Comparison of ENCODE assay signal across 8 cellular contexts in genomic region chr10:110498982-110499795, GRCh38. TPM values are rescaled to one million over a fixed set of nuclear protein-coding genes. Genes with fewer than 3 reads are reported as not detected.
DNase-seq lines count a peak whose midpoint lies in the region; ATAC-seq, FAIRE-seq and TF ChIP-seq lines count a peak whose summit lies in the region.

No MANE protein-coding gene starts in this region.

- H3K4me2 ChIP-seq in A549 (peak overlapping the region; percentile 85), neural cell (ENCODE audit: low read length) (peak overlapping the region; percentile 1)

- CTCF ChIA-PET in A549 (lab: Yijun Ruan, JAX): interaction anchor here (0.7 to 6.7 kb wide), 41 partner anchors 8 to 200 kb away, joined by 3 to 38 read pairs (median 4); partner anchors contain the start of gene SMNDC1
- CTCF ChIA-PET in activated CD4-positive, alpha-beta memory T cell treated with anti-CD3 and anti-CD28 coated beads, Interleukin-2, amount 10 ng/mL, durations not matched to agents 7 days and 5 days (lab: Charles Lee): interaction anchor here (0.6 to 9.1 kb wide), 19 partner anchors 10 to 194 kb away, joined by 3 to 132 read pairs (median 5); partner anchors contain the start of gene SMNDC1

- H3K27me3 ChIP-seq in esophagus muscularis mucosa (no peaks in the 10 kb centered on the region), neural cell (ENCODE audit: insufficient read depth, low read depth, low read length) (peaks cover 50% of the 10 kb centered on the region)

- H3K4me1 Mint-ChIP-seq in activated CD4-positive, alpha-beta memory T cell treated with anti-CD3 and anti-CD28 coated beads, Interleukin-2, amount 10 ng/mL, durations not matched to agents 7 days and 5 days: peaks cover 61% of the 10 kb centered on the region

- H3K27me3 Mint-ChIP-seq in activated CD4-positive, alpha-beta memory T cell treated with anti-CD3 and anti-CD28 coated beads, Interleukin-2, amount 10 ng/mL, durations not matched to agents 7 days and 5 days: no peaks in the 10 kb centered on the region

- H3K36me3 Mint-ChIP-seq in activated CD4-positive, alpha-beta memory T cell treated with anti-CD3 and anti-CD28 coated beads, Interleukin-2, amount 10 ng/mL, durations not matched to agents 7 days and 5 days (ENCODE audit: low read depth): peaks cover 78% of the 10 kb centered on the region

- POLR2A ChIA-PET in A549 (lab: Yijun Ruan, JAX): interaction anchor here (0.8 to 3.5 kb wide), 8 partner anchors 39 to 194 kb away, joined by 3 to 15 read pairs (median 4); partner anchors contain the start of gene SMNDC1
- POLR2A ChIA-PET in activated CD4-positive, alpha-beta memory T cell treated with anti-CD3 and anti-CD28 coated beads, Interleukin-2, amount 10 ng/mL, durations not matched to agents 7 days and 5 days (lab: Charles Lee): interaction anchor here (0.6 to 15.1 kb wide), 38 partner anchors 8 to 489 kb away, joined by 3 to 431 read pairs (median 5); partner anchors contain the start of genes BBIP1, SHOC2, SMC3 and SMNDC1

- DNase-seq in A549 (ENCODE audit: low read depth in 1 of 2, low spot score in 1 of 2) (peak in 1 of 2 experiments; percentile 70), Kasumi-1 (lab: John Stamatoyannopoulos, UW) (peak; percentile 31 to 35), esophagus muscularis mucosa (ENCODE audit: extremely low spot score) (no peak), NCI-H1694 treated with DMSO at 0.1 percent for 48 hours (lab: John Stamatoyannopoulos, UW) (no peak), NCI-H2107 (lab: John Stamatoyannopoulos, UW) (no peak)
- peak; percentile 79 for DNase-seq in activated CD4-positive, alpha-beta memory T cell treated with anti-CD3 and anti-CD28 coated beads, Interleukin-2, amount 10 ng/mL, durations not matched to agents 7 days and 5 days

- intact Hi-C loops in esophagus muscularis mucosa (cut with DNase I): loop anchor here (5.0 kb wide), 3 partner anchors 48 to 142 kb away; no protein-coding TSS in a partner anchor

- H4K20me1 ChIP-seq in neural cell (ENCODE audit: insufficient read depth): no peaks in the 10 kb centered on the region

- H2AFZ ChIP-seq in neural cell (ENCODE audit: low read depth, low read length): no peak overlapping the region

- H3K9me2 ChIP-seq in neural cell (ENCODE audit: insufficient read depth, low read length): no peaks in the 10 kb centered on the region

- WGBS in A549 (ENCODE audit: missing lambda C conversion rate): 2% methylated on average over 21 of the region's 21 CpGs
- 58% methylated on average over 13 of the region's 21 CpGs for WGBS in esophagus muscularis mucosa

- H3K4me1 ChIP-seq in A549 (peaks cover 49% of the 10 kb centered on the region), esophagus muscularis mucosa (peaks cover 65 to 78% (median 76%) of the 10 kb centered on the region in 4 donors)

- peak; percentile 35; the same call in 2 of the 3 replicates for TF ChIP-seq CTCF in A549 (IDR thresholded peaks at IDR 0.05)
- peak in 1 of 3 experiments; percentile 10 for TF ChIP-seq CTCF in esophagus muscularis mucosa (IDR thresholded peaks at IDR 0.05)
- no peak for TF ChIP-seq CTCF in neural cell (IDR thresholded peaks at IDR 0.05; ENCODE audit: poor library complexity, severe bottlenecking)

- no peaks in the 10 kb centered on the region for H3K9me3 Mint-ChIP-seq in activated CD4-positive, alpha-beta memory T cell treated with anti-CD3 and anti-CD28 coated beads, Interleukin-2, amount 10 ng/mL, durations not matched to agents 7 days and 5 days

- H3K9ac ChIP-seq in neural cell (ENCODE audit: low read length): peak overlapping the region; percentile 82

- no peak for TF ChIP-seq POLR2A in A549 (IDR thresholded peaks at IDR 0.05; ENCODE audit: low read length)
- peak; percentile 63 for TF ChIP-seq POLR2A in GM18526 (IDR thresholded peaks at IDR 0.05; ENCODE audit: extremely low read depth, insufficient read length)
- no peak for TF ChIP-seq POLR2A in esophagus muscularis mucosa (IDR thresholded peaks at IDR 0.05; ENCODE audit: low read depth)

- H3K4me3 ChIP-seq in A549 (peak overlapping the region; percentile 86), esophagus muscularis mucosa (peak overlapping the region; percentile 68 to 83 (median 78)), neural cell (ENCODE audit: low read length) (peak overlapping the region; percentile 86)

- H3K79me2 ChIP-seq in neural cell (replicated peaks; ENCODE audit: insufficient read depth, low read length): no peaks in the 10 kb centered on the region

- peak; percentile 0 to 13; a peak in 3 of 6 replicates for ATAC-seq in A549

- H3K4me3 Mint-ChIP-seq in activated CD4-positive, alpha-beta memory T cell treated with anti-CD3 and anti-CD28 coated beads, Interleukin-2, amount 10 ng/mL, durations not matched to agents 7 days and 5 days: peak overlapping the region; percentile 99

- no peaks in the 10 kb centered on the region for H3F3A ChIP-seq in neural cell (ENCODE audit: insufficient read depth, low read length, poor library complexity, severe bottlenecking)

- TF ChIP-seq EP300 in A549 (IDR thresholded peaks at IDR 0.05) (no peak), esophagus muscularis mucosa (IDR thresholded peaks at IDR 0.05) (no peak), neural cell (conservative IDR thresholded peaks at IDR 0.05; ENCODE audit: poor library complexity, severe bottlenecking) (no peak)

- peak overlapping the region; percentile 96 for H3K27ac ChIP-seq in A549
- peak overlapping the region; percentile 88 to 93 (median 92) for H3K27ac ChIP-seq in esophagus muscularis mucosa (replicated peaks in 1 of 4)
- H3K27ac ChIP-seq in neural cell (ENCODE audit: low read length): no peak overlapping the region

- H3K9me3 ChIP-seq in A549 (no peaks in the 10 kb centered on the region), esophagus muscularis mucosa (no peaks in the 10 kb centered on the region), neural cell (ENCODE audit: low read length) (no peaks in the 10 kb centered on the region)

- TF ChIP-seq RAD21 in A549 (conservative IDR thresholded peaks at IDR 0.05 in 1 of 2, IDR thresholded peaks at IDR 0.05 in 1 of 2): peak; percentile 65 to 78
- TF ChIP-seq RAD21 in neural cell (conservative IDR thresholded peaks at IDR 0.05): no peak

- H3K36me3 ChIP-seq in esophagus muscularis mucosa (no peaks in the 10 kb centered on the region), neural cell (ENCODE audit: insufficient read depth, low read length) (no peaks in the 10 kb centered on the region)

- peak overlapping the region; percentile 96 for H3K27ac Mint-ChIP-seq in activated CD4-positive, alpha-beta memory T cell treated with anti-CD3 and anti-CD28 coated beads, Interleukin-2, amount 10 ng/mL, durations not matched to agents 7 days and 5 days

- FAIRE-seq in A549 (lab: Jason Lieb, UNC): no peak

TF ChIP-seq in A549, 52 proteins besides CTCF, POLR2A, EP300 and RAD21 (continues in another document):
- TF ChIP-seq CEBPB (IDR thresholded peaks at IDR 0.05) (no peak), PBX3 (IDR thresholded peaks at IDR 0.05) (no peak), E2F6 (IDR thresholded peaks at IDR 0.05; ENCODE audit: borderline replicate concordance, low read depth) (peak; percentile 39; the same call in 1 of the 2 replicates), RARB (CRISPR knock-in tag; IDR thresholded peaks at IDR 0.05) (no peak), MAFK (IDR thresholded peaks at IDR 0.05; ENCODE audit: partially characterized antibody) (no peak)

TF ChIP-seq in neural cell, 6 proteins besides CTCF, POLR2A, EP300 and RAD21:
- TF ChIP-seq EZH2 (IDR thresholded peaks at IDR 0.05; ENCODE audit: borderline replicate concordance, insufficient read depth, low read length, poor library complexity, severe bottlenecking) (no peak), MXI1 (conservative IDR thresholded peaks at IDR 0.05; ENCODE audit: poor library complexity, severe bottlenecking) (no peak), TAF1 (IDR thresholded peaks at IDR 0.05; ENCODE audit: low read depth) (no peak), POLR2AphosphoS5 (IDR thresholded peaks at IDR 0.05) (no peak), REST (IDR thresholded peaks at IDR 0.05; ENCODE audit: borderline replicate concordance) (no peak), SMC3 (conservative IDR thresholded peaks at IDR 0.05; ENCODE audit: poor library complexity) (no peak)

RNA-seq across cellular contexts. Expression of gene DUSP5, which starts 1.5 kb away (rescaled TPM):
- 152 and 171 TPM in 2 replicates for polyA plus RNA-seq in A549 (2011; rRNA removed)
- 92.2 and 125 TPM in 2 replicates for polyA plus RNA-seq in A549 (2012; cell fraction: cytosol; rRNA removed)
- polyA plus RNA-seq in A549 (2012; cell fraction: nucleus; rRNA removed): 137 and 140 TPM in 2 replicates
- polyA plus RNA-seq in A549 (2017; fragmentation: RNase III; extraction: RNeasy Plus Mini Kit Qiagen cat#74134 plus additional on column Dnase treatment): 47.9 to 49.3 TPM (median 48.8 TPM) in 3 replicates
- 652 and 758 TPM in 2 replicates for polyA minus RNA-seq in A549 (2011; rRNA and poly(A)+ RNA removed)
- total RNA-seq in activated CD4-positive, alpha-beta memory T cell treated with anti-CD3 and anti-CD28 coated beads, Interleukin-2, amount 10 ng/mL, durations not matched to agents 7 days and 5 days: 100 to 1,000 TPM; 143 TPM
- total RNA-seq in esophagus muscularis mucosa: 10 to 100 TPM in 1 of 4 donors, 1 to 10 TPM in 3; 3.8 to 25.7 (median 4.6) TPM
- 1.2 and 2.2 TPM in 2 replicates for polyA plus RNA-seq in neural cell
- 2.9 and 4.1 TPM in 2 replicates for polyA minus RNA-seq in neural cell

Comparison
In these comparisons a context has a peak if more than half of its experiments do, and no peak if none do; other contexts are left out.
1. DNase-seq: peak in Kasumi-1 (2 of 2) and activated CD4-positive, alpha-beta memory T cell treated with anti-CD3 and anti-CD28 coated beads, Interleukin-2, amount 10 ng/mL, durations not matched to agents 7 days and 5 days (single experiment); none in esophagus muscularis mucosa (single experiment), NCI-H1694 treated with DMSO at 0.1 percent for 48 hours (single experiment) and NCI-H2107 (single experiment).
2. RNA of gene DUSP5, which starts 1.5 kb away (total RNA-seq): 143 TPM in activated CD4-positive, alpha-beta memory T cell treated with anti-CD3 and anti-CD28 coated beads, Interleukin-2, amount 10 ng/mL, durations not matched to agents 7 days and 5 days; 3.8 to 25.7 TPM in esophagus muscularis mucosa; every median in the first group is over 4 times any median in the second.
3. Peak in every context shown above with its lines, with median percentiles within 50 percentile points of each other: H3K4me3 ChIP-seq.